In genomic region chr14:30935445-30935844, GRCh38 we compare ENCODE assay signal across 29 cellular contexts.
"Had no signal": no experiment of that assay in that cellular context is flagged by ENCODE, and none has a peak within 500 bp of the region (broad histone marks: within the 10 kb centered on the region; RNA-seq: fewer than 3 reads in every experiment).

No MANE protein-coding gene starts in this region.

- H3K9me3 ChIP-seq: esophagus squamous epithelium, neutrophil, thoracic aorta had no signal

- H3K27ac ChIP-seq: epithelial cell of prostate, esophagus squamous epithelium, neutrophil, skin epidermis, thoracic aorta, WERI-Rb-1 had no signal

- H3K4me3 Mint-ChIP-seq: activated naive CD4-positive, alpha-beta T cell treated with anti-CD3 and anti-CD28 coated beads, Interleukin-2, amount 10 ng/mL, durations not matched to agents 7 days and 5 days; activated naive CD8-positive, alpha-beta T cell treated with anti-CD3 and anti-CD28 coated beads, Interleukin-2, amount 10 ng/mL, durations not matched to agents 7 days and 5 days; nephron progenitor cell; stimulated activated effector memory CD8-positive, alpha-beta T cell treated with anti-CD3 and anti-CD28 coated beads, Interleukin-12 subunit alpha, Interleukin-12 subunit beta, amount 100 ng/mL, for 72 hours; stimulated activated naive CD8-positive, alpha-beta T cell treated with anti-CD3 and anti-CD28 coated beads, Interleukin-15, Interleukin-2, amounts not matched to agents 100 ng/mL and 50 ng/mL, for 24 hours had no signal

- H3K27ac Mint-ChIP-seq: activated naive CD4-positive, alpha-beta T cell treated with anti-CD3 and anti-CD28 coated beads, Interleukin-2, amount 10 ng/mL, durations not matched to agents 7 days and 5 days; activated naive CD8-positive, alpha-beta T cell treated with anti-CD3 and anti-CD28 coated beads, Interleukin-2, amount 10 ng/mL, durations not matched to agents 7 days and 5 days; nephron progenitor cell; stimulated activated effector memory CD8-positive, alpha-beta T cell treated with anti-CD3 and anti-CD28 coated beads, Interleukin-12 subunit alpha, Interleukin-12 subunit beta, amount 100 ng/mL, for 72 hours; stimulated activated naive CD8-positive, alpha-beta T cell treated with anti-CD3 and anti-CD28 coated beads, Interleukin-15, Interleukin-2, amounts not matched to agents 100 ng/mL and 50 ng/mL, for 24 hours had no signal

- H3K27me3 ChIP-seq: esophagus squamous epithelium, neutrophil had no signal

- H3K27me3 Mint-ChIP-seq: activated naive CD4-positive, alpha-beta T cell treated with anti-CD3 and anti-CD28 coated beads, Interleukin-2, amount 10 ng/mL, durations not matched to agents 7 days and 5 days; activated naive CD8-positive, alpha-beta T cell treated with anti-CD3 and anti-CD28 coated beads, Interleukin-2, amount 10 ng/mL, durations not matched to agents 7 days and 5 days; stimulated activated naive CD8-positive, alpha-beta T cell treated with anti-CD3 and anti-CD28 coated beads, Interleukin-15, Interleukin-2, amounts not matched to agents 100 ng/mL and 50 ng/mL, for 24 hours had no signal

- FAIRE-seq: colon, TTC549, urothelium cell line had no signal

- DNase-seq: activated CD4-positive, alpha-beta T cell treated with anti-CD3 and anti-CD28 coated beads for 48 hours; activated CD4-positive, alpha-beta T cell treated with anti-CD3 and anti-CD28 coated beads, Interleukin-2, amount 50 U/mL, for 48 hours; activated CD8-positive, alpha-beta memory T cell treated with anti-CD3 and anti-CD28 coated beads for 24 hours; activated gamma-delta T cell; activated naive CD4-positive, alpha-beta T cell treated with anti-CD3 and anti-CD28 coated beads, Interleukin-2, amount 10 ng/mL, durations not matched to agents 7 days and 5 days; activated naive CD8-positive, alpha-beta T cell treated with anti-CD3 and anti-CD28 coated beads, Interleukin-2, amount 10 ng/mL, durations not matched to agents 7 days and 5 days; amniotic stem cell; dermis blood vessel endothelial cell; effector CD4-positive, alpha-beta T cell; esophagus squamous epithelium; foreskin melanocyte; islet precursor cell; left ventricle myocardium superior; nephron progenitor cell; stimulated activated CD4-positive, alpha-beta T cell treated with anti-CD3 and anti-CD28 coated beads, Interleukin-4, amount 100 ng/mL, for 24 hours; T-helper 9 cell; trophoblast cell; WERI-Rb-1 had no signal

- ATAC-seq: activated CD4-positive, CD25-positive, alpha-beta regulatory T cell treated with anti-CD3 and anti-CD28 coated beads, Interleukin-2, amount 50 U/mL, for 24 hours; left ventricle myocardium superior; sciatic nerve; stimulated activated effector memory CD8-positive, alpha-beta T cell treated with anti-CD3 and anti-CD28 coated beads, Interleukin-12 subunit alpha, Interleukin-12 subunit beta, amount 100 ng/mL, for 72 hours had no signal

- H3K9me3 Mint-ChIP-seq: activated naive CD4-positive, alpha-beta T cell treated with anti-CD3 and anti-CD28 coated beads, Interleukin-2, amount 10 ng/mL, durations not matched to agents 7 days and 5 days; activated naive CD8-positive, alpha-beta T cell treated with anti-CD3 and anti-CD28 coated beads, Interleukin-2, amount 10 ng/mL, durations not matched to agents 7 days and 5 days; nephron progenitor cell; stimulated activated effector memory CD8-positive, alpha-beta T cell treated with anti-CD3 and anti-CD28 coated beads, Interleukin-12 subunit alpha, Interleukin-12 subunit beta, amount 100 ng/mL, for 72 hours; stimulated activated naive CD8-positive, alpha-beta T cell treated with anti-CD3 and anti-CD28 coated beads, Interleukin-15, Interleukin-2, amounts not matched to agents 100 ng/mL and 50 ng/mL, for 24 hours had no signal

- H3K4me1 Mint-ChIP-seq: activated naive CD4-positive, alpha-beta T cell treated with anti-CD3 and anti-CD28 coated beads, Interleukin-2, amount 10 ng/mL, durations not matched to agents 7 days and 5 days; activated naive CD8-positive, alpha-beta T cell treated with anti-CD3 and anti-CD28 coated beads, Interleukin-2, amount 10 ng/mL, durations not matched to agents 7 days and 5 days; nephron progenitor cell; stimulated activated effector memory CD8-positive, alpha-beta T cell treated with anti-CD3 and anti-CD28 coated beads, Interleukin-12 subunit alpha, Interleukin-12 subunit beta, amount 100 ng/mL, for 72 hours had no signal

- H3K4me1 ChIP-seq: esophagus squamous epithelium had no signal

- H3K4me3 ChIP-seq: esophagus squamous epithelium, skin epidermis, thoracic aorta had no signal
